Comparison of ENCODE assay signal across 24 cellular contexts in the genomic region with DNA sequence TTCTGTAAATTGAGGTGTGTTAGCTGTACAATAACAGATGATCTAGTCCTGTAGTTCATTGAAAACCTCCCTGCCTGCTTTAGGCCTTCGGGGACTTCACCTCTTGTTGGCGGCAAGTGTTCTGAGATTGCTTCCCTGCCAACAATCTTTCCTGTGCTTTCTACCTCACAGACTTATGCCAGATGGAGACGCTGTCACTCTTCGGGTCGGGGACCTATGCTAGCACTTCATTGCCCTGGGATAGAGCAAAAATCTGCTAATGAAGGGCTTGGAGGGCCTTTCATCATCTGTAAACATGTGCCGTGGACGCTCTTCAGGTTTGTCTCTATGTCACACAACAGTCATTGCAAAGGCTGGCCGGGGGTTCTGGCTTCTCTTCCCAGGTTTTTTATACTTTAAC. TPM values are rescaled to one million over a fixed set of nuclear protein-coding genes. Genes with fewer than 3 reads are reported as not detected.
"Had no signal": no experiment of that assay in that cellular context is flagged by ENCODE, and none has a peak within 500 bp of the region (broad histone marks: within the 10 kb centered on the region; RNA-seq: fewer than 3 reads in every experiment).

No MANE protein-coding gene starts in this region.

- H3K27ac ChIP-seq: epithelial cell of prostate, foreskin keratinocyte, pancreas, upper lobe of right lung, vagina had no signal

- H3K4me1 ChIP-seq: foreskin keratinocyte, pancreas had no signal

- H3K9me3 ChIP-seq: heart left ventricle, mucosa of descending colon, pancreas, tibial nerve, upper lobe of right lung, vagina had no signal

- H3K36me3 ChIP-seq: heart left ventricle, pancreas, tibial nerve, upper lobe of right lung, vagina had no signal

- ATAC-seq: effector memory CD8-positive, alpha-beta T cell; foreskin keratinocyte; heart left ventricle; left lobe of liver; mucosa of descending colon; naive thymus-derived CD8-positive, alpha-beta T cell; pancreas; right cardiac atrium; stimulated activated effector memory CD8-positive, alpha-beta T cell treated with anti-CD3 and anti-CD28 coated beads, Interleukin-12 subunit alpha, Interleukin-12 subunit beta, amount 100 ng/mL, for 72 hours; stimulated activated naive CD8-positive, alpha-beta T cell treated with anti-CD3 and anti-CD28 coated beads, Interleukin-15, Interleukin-2, amounts not matched to agents 100 U/mL and 50 U/mL, for 24 hours; upper lobe of right lung had no signal

- H3K4me3 ChIP-seq: heart left ventricle, mucosa of descending colon, pancreas, smooth muscle cell, tibial nerve, upper lobe of right lung, vagina had no signal

- H3K27ac Mint-ChIP-seq: dendritic cell treated with granulocyte-macrophage colony-stimulating factor and Interleukin-4, amounts not matched to agents 40 ng/mL and 50 ng/mL, for 4 days; effector memory CD8-positive, alpha-beta T cell; naive thymus-derived CD8-positive, alpha-beta T cell; progenitor cell of endocrine pancreas; stimulated activated effector memory CD8-positive, alpha-beta T cell treated with anti-CD3 and anti-CD28 coated beads, Interleukin-12 subunit alpha, Interleukin-12 subunit beta, amount 100 ng/mL, for 72 hours had no signal

- H3K4me1 Mint-ChIP-seq: stimulated activated effector memory CD8-positive, alpha-beta T cell treated with anti-CD3 and anti-CD28 coated beads, Interleukin-12 subunit alpha, Interleukin-12 subunit beta, amount 100 ng/mL, for 72 hours had no signal

- H3K36me3 Mint-ChIP-seq: naive thymus-derived CD8-positive, alpha-beta T cell; stimulated activated effector memory CD8-positive, alpha-beta T cell treated with anti-CD3 and anti-CD28 coated beads, Interleukin-12 subunit alpha, Interleukin-12 subunit beta, amount 100 ng/mL, for 72 hours had no signal

- H3K9me3 Mint-ChIP-seq: dendritic cell treated with granulocyte-macrophage colony-stimulating factor and Interleukin-4, amounts not matched to agents 40 ng/mL and 50 ng/mL, for 4 days; effector memory CD8-positive, alpha-beta T cell; naive thymus-derived CD8-positive, alpha-beta T cell; neural crest cell; stimulated activated effector memory CD8-positive, alpha-beta T cell treated with anti-CD3 and anti-CD28 coated beads, Interleukin-12 subunit alpha, Interleukin-12 subunit beta, amount 100 ng/mL, for 72 hours had no signal

- DNase-seq: effector memory CD8-positive, alpha-beta T cell; foreskin keratinocyte; heart left ventricle; hippocampal formation; kidney glomerular epithelial cell; mammary epithelial cell; mucosa of descending colon; naive thymus-derived CD8-positive, alpha-beta T cell; nucleus accumbens; pancreas; right cardiac atrium; stimulated activated CD4-positive, alpha-beta T cell treated with anti-CD3 and anti-CD28 coated beads, Interleukin-4, amount 100 ng/mL, for 1 hour; stimulated activated CD8-positive, alpha-beta memory T cell treated with anti-CD3 and anti-CD28 coated beads, Interleukin-4, amount 100 ng/mL, for 48 hours; stimulated activated naive CD8-positive, alpha-beta T cell treated with anti-CD3 and anti-CD28 coated beads, Interleukin-15, Interleukin-2, amounts not matched to agents 100 U/mL and 50 U/mL, for 24 hours; upper lobe of right lung had no signal

- H3K4me3 Mint-ChIP-seq: dendritic cell treated with granulocyte-macrophage colony-stimulating factor and Interleukin-4, amounts not matched to agents 40 ng/mL and 50 ng/mL, for 4 days; effector memory CD8-positive, alpha-beta T cell; naive thymus-derived CD8-positive, alpha-beta T cell; neural crest cell; stimulated activated effector memory CD8-positive, alpha-beta T cell treated with anti-CD3 and anti-CD28 coated beads, Interleukin-12 subunit alpha, Interleukin-12 subunit beta, amount 100 ng/mL, for 72 hours had no signal

- H3K27me3 ChIP-seq: pancreas, tibial nerve, upper lobe of right lung, vagina had no signal

- H3K4me2 ChIP-seq: smooth muscle cell had no signal

RNA-seq across cellular contexts. Expression of a gene that starts 4.7 kb away (rescaled TPM):
- total RNA-seq: foreskin keratinocyte; naive thymus-derived CD8-positive, alpha-beta T cell had no signal
- polyA plus RNA-seq: naive thymus-derived CD8-positive, alpha-beta T cell had no signal
